9 cellular contexts compared by ENCODE assay signal in the genomic region with DNA sequence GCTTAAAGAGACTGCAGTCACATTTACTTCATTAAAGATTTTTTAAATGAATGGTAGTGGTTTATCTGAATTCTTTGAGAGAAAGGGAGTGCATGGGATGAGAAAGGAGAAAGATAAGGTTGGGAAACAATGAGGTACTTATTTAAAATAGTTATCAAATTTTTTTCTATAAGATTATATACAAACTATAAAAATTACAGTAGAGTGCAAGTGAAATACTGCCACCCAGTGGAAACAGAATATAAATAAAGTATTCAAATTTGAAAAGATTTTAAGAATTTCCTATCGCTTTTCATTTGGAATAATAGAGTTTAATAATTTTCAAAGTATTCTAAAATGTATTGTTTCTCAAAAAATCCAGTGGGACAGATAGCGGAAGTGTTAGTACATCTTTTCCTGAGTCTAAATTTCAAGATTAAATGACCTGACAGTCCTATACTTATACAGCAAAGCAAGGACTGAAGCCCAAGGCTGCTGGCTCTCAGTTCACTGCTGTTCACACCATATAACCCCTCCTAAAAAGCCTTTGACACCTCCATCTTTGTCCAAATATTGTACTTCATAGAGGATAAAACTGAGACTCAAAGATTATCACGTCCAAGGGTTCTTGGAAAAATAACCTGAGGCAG. TPM values are rescaled to one million over a fixed set of nuclear protein-coding genes. Genes with fewer than 3 reads are reported as not detected.
DNase-seq lines count a peak whose midpoint lies in the region; ATAC-seq and TF ChIP-seq lines count a peak whose summit lies in the region.
"Had no signal": no experiment of that assay in that cellular context is flagged by ENCODE, and none has a peak within 500 bp of the region (broad histone marks: within the 10 kb centered on the region; RNA-seq: fewer than 3 reads in every experiment).

No MANE protein-coding gene starts in this region.

- H3K36me3 Mint-ChIP-seq in glutamatergic neuron (ENCODE audit: unreplicated experiment) = peaks cover 2% of the 10 kb centered on the region
- no peaks in the 10 kb centered on the region for H3K36me3 Mint-ChIP-seq in activated naive CD4-positive, alpha-beta T cell treated with anti-CD3 and anti-CD28 coated beads, Interleukin-2, amount 10 ng/mL, durations not matched to agents 7 days and 5 days

- H3K9me3 ChIP-seq in AG04450 (ENCODE audit: control insufficient read depth, insufficient read depth, low read length) (peaks cover 6% of the 10 kb centered on the region; the same call in 1 of the 2 replicates), RWPE2 (ENCODE audit: severe bottlenecking) (no peaks in the 10 kb centered on the region)

- H3K27ac ChIP-seq in AG04450 (ENCODE audit: low read depth, low read length) = no peak overlapping the region
- peak overlapping the region; percentile 18 for H3K27ac ChIP-seq in RWPE2 (ENCODE audit: poor library complexity, severe bottlenecking)

- no peaks in the 10 kb centered on the region for H3K9me3 Mint-ChIP-seq in glutamatergic neuron (ENCODE audit: unreplicated experiment)
- H3K9me3 Mint-ChIP-seq in activated naive CD4-positive, alpha-beta T cell treated with anti-CD3 and anti-CD28 coated beads, Interleukin-2, amount 10 ng/mL, durations not matched to agents 7 days and 5 days = no peaks in the 10 kb centered on the region

- no peak overlapping the region for H3K4me3 ChIP-seq in AG04450 (ENCODE audit: low read depth, low read length)
- no peak overlapping the region for H3K4me3 ChIP-seq in RWPE2 (ENCODE audit: severe bottlenecking)

- in situ Hi-C loops in GM13977 (cut with MboI; ENCODE audit: low pct_unique_long_range_greater_than_20kb, low sequenced_read_pairs, unreplicated experiment) = no loop called here

- POLR2A ChIA-PET in AG04450 (lab: Yijun Ruan, JAX) = no interaction called here

- H3K27me3 Mint-ChIP-seq in glutamatergic neuron (ENCODE audit: unreplicated experiment) = no peaks in the 10 kb centered on the region
- no peaks in the 10 kb centered on the region for H3K27me3 Mint-ChIP-seq in activated naive CD4-positive, alpha-beta T cell treated with anti-CD3 and anti-CD28 coated beads, Interleukin-2, amount 10 ng/mL, durations not matched to agents 7 days and 5 days
- H3K27me3 Mint-ChIP-seq: activated naive CD8-positive, alpha-beta T cell had no signal

- H3K36me3 ChIP-seq in RWPE2 (ENCODE audit: low read depth) = no peaks in the 10 kb centered on the region

- no peaks in the 10 kb centered on the region for H3K4me1 Mint-ChIP-seq in glutamatergic neuron (ENCODE audit: low read depth, unreplicated experiment)
- peaks cover 7% of the 10 kb centered on the region for H3K4me1 Mint-ChIP-seq in activated naive CD4-positive, alpha-beta T cell treated with anti-CD3 and anti-CD28 coated beads, Interleukin-2, amount 10 ng/mL, durations not matched to agents 7 days and 5 days

- ATAC-seq in RWPE2 (ENCODE audit: low read depth) (no peak), HG03139 (IDR thresholded peaks at IDR 0.05; ENCODE audit: unreplicated experiment) (no peak), HG02885 (IDR thresholded peaks at IDR 0.05; ENCODE audit: poor library complexity, unreplicated experiment) (no peak)

- TF ChIP-seq CTCF in AG04450 (IDR thresholded peaks at IDR 0.05; ENCODE audit: low read depth, low read length) (peak; percentile 55), GM13977 (IDR thresholded peaks at IDR 0.05; ENCODE audit: extremely low read depth, insufficient read depth, missing control alignments) (peak; percentile 29), RWPE2 (IDR thresholded peaks at IDR 0.05; ENCODE audit: poor library complexity, severe bottlenecking) (peak; percentile 90), glutamatergic neuron (IDR thresholded peaks at IDR 0.05; ENCODE audit: partially characterized antibody, unreplicated experiment) (peak; percentile 70)

- H3K4me3 Mint-ChIP-seq in glutamatergic neuron (ENCODE audit: unreplicated experiment) = no peak overlapping the region
- H3K4me3 Mint-ChIP-seq in activated naive CD4-positive, alpha-beta T cell treated with anti-CD3 and anti-CD28 coated beads, Interleukin-2, amount 10 ng/mL, durations not matched to agents 7 days and 5 days = no peak overlapping the region
- H3K4me3 Mint-ChIP-seq: activated naive CD8-positive, alpha-beta T cell had no signal

- no peaks in the 10 kb centered on the region for H3K27me3 ChIP-seq in AG04450 (ENCODE audit: control insufficient read depth, insufficient read depth, low read length)
- no peaks in the 10 kb centered on the region for H3K27me3 ChIP-seq in RWPE2 (ENCODE audit: insufficient read depth, poor library complexity, severe bottlenecking)

- no peak overlapping the region for H3K27ac Mint-ChIP-seq in glutamatergic neuron (ENCODE audit: unreplicated experiment)
- H3K27ac Mint-ChIP-seq in activated naive CD4-positive, alpha-beta T cell treated with anti-CD3 and anti-CD28 coated beads, Interleukin-2, amount 10 ng/mL, durations not matched to agents 7 days and 5 days = no peak overlapping the region
- H3K27ac Mint-ChIP-seq: activated naive CD8-positive, alpha-beta T cell had no signal

- CTCF ChIA-PET in AG04450 (lab: Charles Lee) = interaction anchor here (0.6 to 2.1 kb wide), 22 partner anchors 8 to 1119 kb away, joined by 3 to 14 read pairs (median 4); no protein-coding TSS in a partner anchor
- CTCF ChIA-PET in activated naive CD4-positive, alpha-beta T cell treated with anti-CD3 and anti-CD28 coated beads, Interleukin-2, amount 10 ng/mL, durations not matched to agents 7 days and 5 days (lab: Charles Lee) = interaction anchor here (0.8 to 1.2 kb wide), 3 partner anchors 11 to 138 kb away, joined by 3 read pairs; no protein-coding TSS in a partner anchor

- H3K4me1 ChIP-seq in RWPE2 (ENCODE audit: insufficient read depth, poor library complexity, severe bottlenecking) = peaks cover 18% of the 10 kb centered on the region

- DNase-seq in AG04450 (ENCODE audit: low read depth, low spot score) = no peak
- DNase-seq in GM13977 (ENCODE audit: low spot score) = peak; percentile 4
- no peak for DNase-seq in RWPE2 (ENCODE audit: low spot score)
- no peak for DNase-seq in glutamatergic neuron
- no peak for DNase-seq in activated naive CD4-positive, alpha-beta T cell treated with anti-CD3 and anti-CD28 coated beads, Interleukin-2, amount 10 ng/mL, durations not matched to agents 7 days and 5 days
- DNase-seq in putamen (ENCODE audit: low spot score) = no peak

RNA-seq across cellular contexts. Expression of a gene that starts 31.1 kb away (rescaled TPM):
- 4.3 and 5.4 TPM in 2 replicates for polyA plus RNA-seq in AG04450 (2011; rRNA removed)
- polyA minus RNA-seq in AG04450 (2011; rRNA and poly(A)+ RNA removed) = 4.9 and 6.0 TPM in 2 replicates
- 15.5 TPM for total RNA-seq in glutamatergic neuron (ENCODE audit: unreplicated experiment)

Comparison
In these comparisons a context has a peak if more than half of its experiments do, and no peak if none do; other contexts are left out.
1. CTCF ChIP-seq: peak in every context shown above with its lines; median percentile 90 in RWPE2; 70 in glutamatergic neuron; 55 in AG04450; 29 in GM13977.